Comparison of ENCODE assay signal across 8 cellular contexts in the genomic region with DNA sequence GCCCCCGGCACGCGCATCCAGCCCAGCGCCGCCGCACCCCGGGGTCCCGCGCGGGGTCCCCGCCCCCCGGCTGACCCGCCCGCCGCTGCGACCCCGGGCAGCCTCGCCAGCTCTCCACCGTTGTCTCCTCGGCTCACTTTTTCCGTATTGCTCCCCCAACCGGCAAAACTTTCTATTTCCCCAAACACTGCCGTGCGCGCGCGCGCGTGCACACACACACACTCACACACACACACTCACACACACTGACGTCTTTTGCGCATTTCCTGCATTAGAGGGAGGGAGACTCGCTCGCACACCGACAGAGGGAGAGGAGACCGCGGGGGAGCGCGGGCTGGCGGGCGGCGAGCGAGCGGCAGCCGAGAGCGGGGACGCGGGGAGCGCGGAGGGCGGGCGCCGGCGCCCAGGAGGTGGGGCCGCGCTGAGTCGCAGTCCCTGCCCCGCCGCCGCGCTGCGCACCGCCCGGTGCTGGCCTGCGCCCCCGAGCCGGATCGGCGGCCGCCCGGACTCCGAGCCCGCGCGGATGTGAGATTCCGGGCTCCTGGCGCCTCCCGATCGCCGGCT. TPM values are rescaled to one million over a fixed set of nuclear protein-coding genes. Genes with fewer than 3 reads are reported as not detected.
DNase-seq lines count a peak whose midpoint lies in the region; ATAC-seq, FAIRE-seq and TF ChIP-seq lines count a peak whose summit lies in the region.

No MANE protein-coding gene starts in this region.

- H3K36me3 ChIP-seq in kidney (ENCODE audit: control insufficient read depth in 1 of 2, insufficient read depth in 2 of 2, low read length in 2 of 2) = no peaks in the 10 kb centered on the region

- no peak for FAIRE-seq in kidney (lab: Jason Lieb, UNC)

- peaks cover 21% of the 10 kb centered on the region for H3K36me3 Mint-ChIP-seq in central memory CD8-positive, alpha-beta T cell (ENCODE audit: insufficient read depth)

- peak; percentile 78 for ATAC-seq in GM18868 (IDR thresholded peaks at IDR 0.05; ENCODE audit: unreplicated experiment)
- ATAC-seq in HG03103 (IDR thresholded peaks at IDR 0.05; ENCODE audit: low read depth, unreplicated experiment) = peak; percentile 56
- ATAC-seq in activated CD4-positive, CD25-positive, alpha-beta regulatory T cell treated with anti-CD3 and anti-CD28 coated beads, Interleukin-2, amount 50 U/mL, for 24 hours = peak; percentile 86
- peak; percentile 89 for ATAC-seq in central memory CD8-positive, alpha-beta T cell (replicated peaks; ENCODE audit: extremely low read depth, poor library complexity, severe bottlenecking)

- peak overlapping the region; percentile 97 to 99 for H3K27ac ChIP-seq in kidney (ENCODE audit: low read depth in 2 of 2, low read length in 2 of 2)

- peak overlapping the region; percentile 89 for H3K4me3 Mint-ChIP-seq in central memory CD8-positive, alpha-beta T cell

- H3K27ac Mint-ChIP-seq in central memory CD8-positive, alpha-beta T cell (ENCODE audit: low read depth) = peak overlapping the region; percentile 87

- H3K4me1 Mint-ChIP-seq in central memory CD8-positive, alpha-beta T cell = peaks cover 29% of the 10 kb centered on the region

- no peaks in the 10 kb centered on the region for H3K27me3 Mint-ChIP-seq in central memory CD8-positive, alpha-beta T cell

- DNase-seq in AG09309 (ENCODE audit: low read depth) (peak; percentile 95), NCI-H345 (lab: John Stamatoyannopoulos, UW) (peak; percentile 62), kidney (peak; percentile 97)
- DNase-seq in central memory CD8-positive, alpha-beta T cell (ENCODE audit: low spot score in 2 of 2) = peak; percentile 89 to 94
- DNase-seq in stimulated activated CD4-positive, alpha-beta T cell treated with anti-CD3 and anti-CD28 coated beads, Interleukin-12 subunit alpha, Interleukin-12 subunit beta, amount 100 ng/mL, for 48 hours (ENCODE audit: low read depth in 2 of 3, low spot score in 1 of 3) = peak; percentile 81 to 87 (median 83)

- intact Hi-C loops in kidney (cut with DNase I) = no loop called here

- peak overlapping the region; percentile 85 to 89 for H3K9ac ChIP-seq in kidney (ENCODE audit: low read length in 2 of 2)

- no peaks in the 10 kb centered on the region for H3K9me3 Mint-ChIP-seq in central memory CD8-positive, alpha-beta T cell

- no peaks in the 10 kb centered on the region for H3K9me3 ChIP-seq in kidney (ENCODE audit: control insufficient read depth in 1 of 2, low read length in 2 of 2)

- TF ChIP-seq CTCF in AG09309 (IDR thresholded peaks at IDR 0.05; ENCODE audit: control insufficient read depth, insufficient read depth, low read depth, low read length, missing control alignments) = peak; percentile 46
- TF ChIP-seq CTCF in kidney (IDR thresholded peaks at IDR 0.05; ENCODE audit: borderline replicate concordance, extremely low read depth, insufficient read depth) = peak; percentile 45

- H3K4me3 ChIP-seq in AG09309 (ENCODE audit: control insufficient read depth, low read depth, low read length) (peak overlapping the region; percentile 93), kidney (ENCODE audit: low read length in 2 of 2) (peak overlapping the region; percentile 86 to 95)

- peaks cover 18 to 32% of the 10 kb centered on the region in 2 donors for H3K4me1 ChIP-seq in kidney (ENCODE audit: control insufficient read depth in 1 of 2, insufficient read depth in 1 of 2, low read depth in 1 of 2, low read length in 2 of 2)

RNA-seq across cellular contexts. Expression of a gene that starts 0.5 kb away (rescaled TPM):
- total RNA-seq in kidney = 27.3 TPM
- 11.1 TPM for polyA plus RNA-seq in kidney (ENCODE audit: insufficient read depth, low read depth, low replicate concordance)

RNA-seq across cellular contexts. Expression of a gene that starts 39.9 kb away (rescaled TPM):
- total RNA-seq in kidney = 19.5 TPM
- 5.4 TPM for polyA plus RNA-seq in kidney (ENCODE audit: insufficient read depth, low read depth, low replicate concordance)

Comparison
In these comparisons a context has a peak if more than half of its experiments do, and no peak if none do; other contexts are left out.
1. Peak in every context shown above with its lines: DNase-seq, ATAC-seq, H3K4me3 ChIP-seq and H3K27ac ChIP-seq.